1 cellular context compared by ENCODE assay signal in the genomic region with DNA sequence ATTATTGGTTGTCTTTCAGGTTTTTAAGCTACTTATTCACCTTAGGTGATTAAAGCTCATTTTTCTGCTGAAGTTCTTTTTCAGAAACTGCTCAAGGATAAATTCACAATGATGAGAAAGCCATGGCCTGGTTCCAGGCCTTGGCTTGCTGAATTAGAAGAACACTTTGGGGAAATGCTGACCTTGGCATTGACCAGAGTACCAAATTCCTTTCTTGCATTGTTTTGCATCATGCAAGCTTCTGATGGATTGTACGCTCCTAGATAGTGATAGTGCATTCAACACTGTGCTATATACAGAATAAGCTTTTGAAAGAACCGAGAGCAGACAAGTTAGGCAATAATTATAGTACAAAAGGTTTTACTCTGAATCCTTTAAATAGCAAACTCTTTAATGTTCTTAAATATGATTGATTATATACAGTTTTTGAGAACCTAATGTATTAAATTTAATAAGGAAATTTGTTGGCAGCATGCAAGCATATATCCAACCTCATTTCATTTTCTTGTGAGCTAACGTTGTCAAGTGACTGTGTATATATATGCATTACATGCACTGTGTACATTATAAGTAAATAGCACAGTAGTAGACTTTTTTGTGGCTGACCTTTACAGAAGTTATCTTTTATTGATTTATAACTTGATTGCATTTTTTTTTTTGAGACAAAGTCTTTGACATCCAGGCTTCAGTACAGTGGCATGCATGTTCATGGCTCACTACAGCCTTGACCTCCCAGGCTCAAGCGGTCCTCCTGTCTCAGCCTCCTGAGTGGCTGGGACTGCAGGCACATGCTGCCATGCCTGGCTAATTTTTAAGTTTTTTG.
A peak's percentile ranks its signal among the peaks of the same experiment; 100 is the strongest.
TF ChIP-seq lines count a peak whose summit lies in the region.

No MANE protein-coding gene starts in this region.

TF ChIP-seq in HepG2, 621 proteins besides CTCF, POLR2A, EP300 and RAD21 (continued from another document and continues in another):
- TF ChIP-seq, protein P1, sequence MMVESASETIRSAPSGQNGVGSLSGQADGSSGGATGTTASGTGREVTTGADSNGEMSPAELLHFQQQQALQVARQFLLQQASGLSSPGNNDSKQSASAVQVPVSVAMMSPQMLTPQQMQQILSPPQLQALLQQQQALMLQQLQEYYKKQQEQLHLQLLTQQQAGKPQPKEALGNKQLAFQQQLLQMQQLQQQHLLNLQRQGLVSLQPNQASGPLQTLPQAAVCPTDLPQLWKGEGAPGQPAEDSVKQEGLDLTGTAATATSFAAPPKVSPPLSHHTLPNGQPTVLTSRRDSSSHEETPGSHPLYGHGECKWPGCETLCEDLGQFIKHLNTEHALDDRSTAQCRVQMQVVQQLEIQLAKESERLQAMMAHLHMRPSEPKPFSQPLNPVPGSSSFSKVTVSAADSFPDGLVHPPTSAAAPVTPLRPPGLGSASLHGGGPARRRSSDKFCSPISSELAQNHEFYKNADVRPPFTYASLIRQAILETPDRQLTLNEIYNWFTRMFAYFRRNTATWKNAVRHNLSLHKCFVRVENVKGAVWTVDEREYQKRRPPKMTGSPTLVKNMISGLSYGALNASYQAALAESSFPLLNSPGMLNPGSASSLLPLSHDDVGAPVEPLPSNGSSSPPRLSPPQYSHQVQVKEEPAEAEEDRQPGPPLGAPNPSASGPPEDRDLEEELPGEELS (CRISPR knock-in tag; IDR thresholded peaks at IDR 0.05), result no peak
- TF ChIP-seq SATB2 (CRISPR knock-in tag; IDR thresholded peaks at IDR 0.05), result no peak
- TF ChIP-seq ZFP62 (CRISPR knock-in tag; IDR thresholded peaks at IDR 0.05), result no peak
- TF ChIP-seq ZC3H13 (CRISPR knock-in tag; IDR thresholded peaks at IDR 0.05), result no peak
- TF ChIP-seq MTF2 (CRISPR knock-in tag; IDR thresholded peaks at IDR 0.05; ENCODE audit: borderline replicate concordance), result no peak
- TF ChIP-seq KLF9 (CRISPR knock-in tag; IDR thresholded peaks at IDR 0.05; ENCODE audit: low read depth), result no peak
- TF ChIP-seq GATAD2A (CRISPR knock-in tag; IDR thresholded peaks at IDR 0.05), result peak; percentile 12; the same call in 1 of the 2 replicates
- TF ChIP-seq ZNF34 (CRISPR knock-in tag; IDR thresholded peaks at IDR 0.05; ENCODE audit: borderline replicate concordance), result no peak
- TF ChIP-seq, protein P2, sequence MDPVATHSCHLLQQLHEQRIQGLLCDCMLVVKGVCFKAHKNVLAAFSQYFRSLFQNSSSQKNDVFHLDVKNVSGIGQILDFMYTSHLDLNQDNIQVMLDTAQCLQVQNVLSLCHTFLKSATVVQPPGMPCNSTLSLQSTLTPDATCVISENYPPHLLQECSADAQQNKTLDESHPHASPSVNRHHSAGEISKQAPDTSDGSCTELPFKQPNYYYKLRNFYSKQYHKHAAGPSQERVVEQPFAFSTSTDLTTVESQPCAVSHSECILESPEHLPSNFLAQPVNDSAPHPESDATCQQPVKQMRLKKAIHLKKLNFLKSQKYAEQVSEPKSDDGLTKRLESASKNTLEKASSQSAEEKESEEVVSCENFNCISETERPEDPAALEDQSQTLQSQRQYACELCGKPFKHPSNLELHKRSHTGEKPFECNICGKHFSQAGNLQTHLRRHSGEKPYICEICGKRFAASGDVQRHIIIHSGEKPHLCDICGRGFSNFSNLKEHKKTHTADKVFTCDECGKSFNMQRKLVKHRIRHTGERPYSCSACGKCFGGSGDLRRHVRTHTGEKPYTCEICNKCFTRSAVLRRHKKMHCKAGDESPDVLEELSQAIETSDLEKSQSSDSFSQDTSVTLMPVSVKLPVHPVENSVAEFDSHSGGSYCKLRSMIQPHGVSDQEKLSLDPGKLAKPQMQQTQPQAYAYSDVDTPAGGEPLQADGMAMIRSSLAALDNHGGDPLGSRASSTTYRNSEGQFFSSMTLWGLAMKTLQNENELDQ (CRISPR knock-in tag; IDR thresholded peaks at IDR 0.05; ENCODE audit: borderline replicate concordance), result no peak
- TF ChIP-seq ZNF615 (CRISPR knock-in tag; IDR thresholded peaks at IDR 0.05; ENCODE audit: borderline replicate concordance), result no peak
- no peak for TF ChIP-seq RFXANK (CRISPR knock-in tag; IDR thresholded peaks at IDR 0.05)
- TF ChIP-seq PHF5A (CRISPR knock-in tag; IDR thresholded peaks at IDR 0.05; ENCODE audit: low read depth, unreplicated experiment), result no peak
- no peak for TF ChIP-seq ZMYM4 (CRISPR knock-in tag; IDR thresholded peaks at IDR 0.05)
- TF ChIP-seq ZBTB7B (CRISPR knock-in tag; IDR thresholded peaks at IDR 0.05), result no peak
- no peak for TF ChIP-seq ZNF234 (CRISPR knock-in tag; conservative IDR thresholded peaks at IDR 0.05)
- no peak for TF ChIP-seq PAWR (CRISPR knock-in tag; IDR thresholded peaks at IDR 0.05; ENCODE audit: borderline replicate concordance)
- TF ChIP-seq, protein P3, sequence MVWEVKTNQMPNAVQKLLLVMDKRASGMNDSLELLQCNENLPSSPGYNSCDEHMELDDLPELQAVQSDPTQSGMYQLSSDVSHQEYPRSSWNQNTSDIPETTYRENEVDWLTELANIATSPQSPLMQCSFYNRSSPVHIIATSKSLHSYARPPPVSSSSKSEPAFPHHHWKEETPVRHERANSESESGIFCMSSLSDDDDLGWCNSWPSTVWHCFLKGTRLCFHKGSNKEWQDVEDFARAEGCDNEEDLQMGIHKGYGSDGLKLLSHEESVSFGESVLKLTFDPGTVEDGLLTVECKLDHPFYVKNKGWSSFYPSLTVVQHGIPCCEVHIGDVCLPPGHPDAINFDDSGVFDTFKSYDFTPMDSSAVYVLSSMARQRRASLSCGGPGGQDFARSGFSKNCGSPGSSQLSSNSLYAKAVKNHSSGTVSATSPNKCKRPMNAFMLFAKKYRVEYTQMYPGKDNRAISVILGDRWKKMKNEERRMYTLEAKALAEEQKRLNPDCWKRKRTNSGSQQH (CRISPR knock-in tag; IDR thresholded peaks at IDR 0.05; ENCODE audit: low read depth), result no peak
- no peak for TF ChIP-seq GPN1 (CRISPR knock-in tag; IDR thresholded peaks at IDR 0.05; ENCODE audit: borderline replicate concordance)
- TF ChIP-seq ZNF766 (CRISPR knock-in tag; IDR thresholded peaks at IDR 0.05; ENCODE audit: borderline replicate concordance), result no peak
- TF ChIP-seq, protein P4, sequence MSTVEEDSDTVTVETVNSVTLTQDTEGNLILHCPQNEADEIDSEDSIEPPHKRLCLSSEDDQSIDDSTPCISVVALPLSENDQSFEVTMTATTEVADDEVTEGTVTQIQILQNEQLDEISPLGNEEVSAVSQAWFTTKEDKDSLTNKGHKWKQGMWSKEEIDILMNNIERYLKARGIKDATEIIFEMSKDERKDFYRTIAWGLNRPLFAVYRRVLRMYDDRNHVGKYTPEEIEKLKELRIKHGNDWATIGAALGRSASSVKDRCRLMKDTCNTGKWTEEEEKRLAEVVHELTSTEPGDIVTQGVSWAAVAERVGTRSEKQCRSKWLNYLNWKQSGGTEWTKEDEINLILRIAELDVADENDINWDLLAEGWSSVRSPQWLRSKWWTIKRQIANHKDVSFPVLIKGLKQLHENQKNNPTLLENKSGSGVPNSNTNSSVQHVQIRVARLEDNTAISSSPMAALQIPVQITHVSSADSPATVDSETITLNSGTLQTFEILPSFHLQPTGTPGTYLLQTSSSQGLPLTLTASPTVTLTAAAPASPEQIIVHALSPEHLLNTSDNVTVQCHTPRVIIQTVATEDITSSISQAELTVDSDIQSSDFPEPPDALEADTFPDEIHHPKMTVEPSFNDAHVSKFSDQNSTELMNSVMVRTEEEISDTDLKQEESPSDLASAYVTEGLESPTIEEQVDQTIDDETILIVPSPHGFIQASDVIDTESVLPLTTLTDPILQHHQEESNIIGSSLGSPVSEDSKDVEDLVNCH (CRISPR knock-in tag; IDR thresholded peaks at IDR 0.05), result no peak
- TF ChIP-seq ZNF331 (CRISPR knock-in tag; IDR thresholded peaks at IDR 0.05), result no peak
- TF ChIP-seq ZNF160 (CRISPR knock-in tag; IDR thresholded peaks at IDR 0.05), result no peak
- TF ChIP-seq, protein P5, sequence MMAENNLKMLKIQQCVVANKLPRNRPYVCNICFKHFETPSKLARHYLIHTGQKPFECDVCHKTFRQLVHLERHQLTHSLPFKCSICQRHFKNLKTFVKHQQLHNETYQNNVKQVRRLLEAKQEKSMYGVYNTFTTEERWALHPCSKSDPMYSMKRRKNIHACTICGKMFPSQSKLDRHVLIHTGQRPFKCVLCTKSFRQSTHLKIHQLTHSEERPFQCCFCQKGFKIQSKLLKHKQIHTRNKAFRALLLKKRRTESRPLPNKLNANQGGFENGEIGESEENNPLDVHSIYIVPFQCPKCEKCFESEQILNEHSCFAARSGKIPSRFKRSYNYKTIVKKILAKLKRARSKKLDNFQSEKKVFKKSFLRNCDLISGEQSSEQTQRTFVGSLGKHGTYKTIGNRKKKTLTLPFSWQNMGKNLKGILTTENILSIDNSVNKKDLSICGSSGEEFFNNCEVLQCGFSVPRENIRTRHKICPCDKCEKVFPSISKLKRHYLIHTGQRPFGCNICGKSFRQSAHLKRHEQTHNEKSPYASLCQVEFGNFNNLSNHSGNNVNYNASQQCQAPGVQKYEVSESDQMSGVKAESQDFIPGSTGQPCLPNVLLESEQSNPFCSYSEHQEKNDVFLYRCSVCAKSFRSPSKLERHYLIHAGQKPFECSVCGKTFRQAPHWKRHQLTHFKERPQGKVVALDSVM (CRISPR knock-in tag; IDR thresholded peaks at IDR 0.05), result peak; percentile 92
- no peak for TF ChIP-seq NBN (conservative IDR thresholded peaks at IDR 0.05)
- no peak for TF ChIP-seq ESRRA (CRISPR knock-in tag; IDR thresholded peaks at IDR 0.05; ENCODE audit: low read depth)
- TF ChIP-seq HMGA1 (CRISPR knock-in tag; conservative IDR thresholded peaks at IDR 0.05), result no peak
- TF ChIP-seq, protein P6, sequence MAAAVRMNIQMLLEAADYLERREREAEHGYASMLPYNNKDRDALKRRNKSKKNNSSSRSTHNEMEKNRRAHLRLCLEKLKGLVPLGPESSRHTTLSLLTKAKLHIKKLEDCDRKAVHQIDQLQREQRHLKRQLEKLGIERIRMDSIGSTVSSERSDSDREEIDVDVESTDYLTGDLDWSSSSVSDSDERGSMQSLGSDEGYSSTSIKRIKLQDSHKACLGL (CRISPR knock-in tag; IDR thresholded peaks at IDR 0.05), result no peak
- no peak for TF ChIP-seq MIER3 (CRISPR knock-in tag; IDR thresholded peaks at IDR 0.05; ENCODE audit: borderline replicate concordance)
- TF ChIP-seq ZNF546 (CRISPR knock-in tag; conservative IDR thresholded peaks at IDR 0.05), result no peak
- TF ChIP-seq, protein P7, sequence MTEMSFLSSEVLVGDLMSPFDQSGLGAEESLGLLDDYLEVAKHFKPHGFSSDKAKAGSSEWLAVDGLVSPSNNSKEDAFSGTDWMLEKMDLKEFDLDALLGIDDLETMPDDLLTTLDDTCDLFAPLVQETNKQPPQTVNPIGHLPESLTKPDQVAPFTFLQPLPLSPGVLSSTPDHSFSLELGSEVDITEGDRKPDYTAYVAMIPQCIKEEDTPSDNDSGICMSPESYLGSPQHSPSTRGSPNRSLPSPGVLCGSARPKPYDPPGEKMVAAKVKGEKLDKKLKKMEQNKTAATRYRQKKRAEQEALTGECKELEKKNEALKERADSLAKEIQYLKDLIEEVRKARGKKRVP (CRISPR knock-in tag; IDR thresholded peaks at IDR 0.05), result peak in 1 of 2 experiments; percentile 95; a peak in 2 of 4 replicates
- no peak for TF ChIP-seq MIER2 (CRISPR knock-in tag; IDR thresholded peaks at IDR 0.05)
- TF ChIP-seq GTF2F1 (IDR thresholded peaks at IDR 0.05; ENCODE audit: low read length), result no peak
- no peak for TF ChIP-seq MIXL1 (CRISPR knock-in tag; IDR thresholded peaks at IDR 0.05)
- no peak for TF ChIP-seq FOXJ3 (CRISPR knock-in tag; IDR thresholded peaks at IDR 0.05; ENCODE audit: borderline replicate concordance)
- TF ChIP-seq, protein P8, sequence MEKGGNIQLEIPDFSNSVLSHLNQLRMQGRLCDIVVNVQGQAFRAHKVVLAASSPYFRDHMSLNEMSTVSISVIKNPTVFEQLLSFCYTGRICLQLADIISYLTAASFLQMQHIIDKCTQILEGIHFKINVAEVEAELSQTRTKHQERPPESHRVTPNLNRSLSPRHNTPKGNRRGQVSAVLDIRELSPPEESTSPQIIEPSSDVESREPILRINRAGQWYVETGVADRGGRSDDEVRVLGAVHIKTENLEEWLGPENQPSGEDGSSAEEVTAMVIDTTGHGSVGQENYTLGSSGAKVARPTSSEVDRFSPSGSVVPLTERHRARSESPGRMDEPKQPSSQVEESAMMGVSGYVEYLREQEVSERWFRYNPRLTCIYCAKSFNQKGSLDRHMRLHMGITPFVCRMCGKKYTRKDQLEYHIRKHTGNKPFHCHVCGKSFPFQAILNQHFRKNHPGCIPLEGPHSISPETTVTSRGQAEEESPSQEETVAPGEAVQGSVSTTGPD (CRISPR knock-in tag; IDR thresholded peaks at IDR 0.05), result no peak
- no peak for TF ChIP-seq ZNF75D (CRISPR knock-in tag; IDR thresholded peaks at IDR 0.05; ENCODE audit: borderline replicate concordance)
- no peak for TF ChIP-seq ZNF256 (CRISPR knock-in tag; conservative IDR thresholded peaks at IDR 0.05)
- TF ChIP-seq, protein P9, sequence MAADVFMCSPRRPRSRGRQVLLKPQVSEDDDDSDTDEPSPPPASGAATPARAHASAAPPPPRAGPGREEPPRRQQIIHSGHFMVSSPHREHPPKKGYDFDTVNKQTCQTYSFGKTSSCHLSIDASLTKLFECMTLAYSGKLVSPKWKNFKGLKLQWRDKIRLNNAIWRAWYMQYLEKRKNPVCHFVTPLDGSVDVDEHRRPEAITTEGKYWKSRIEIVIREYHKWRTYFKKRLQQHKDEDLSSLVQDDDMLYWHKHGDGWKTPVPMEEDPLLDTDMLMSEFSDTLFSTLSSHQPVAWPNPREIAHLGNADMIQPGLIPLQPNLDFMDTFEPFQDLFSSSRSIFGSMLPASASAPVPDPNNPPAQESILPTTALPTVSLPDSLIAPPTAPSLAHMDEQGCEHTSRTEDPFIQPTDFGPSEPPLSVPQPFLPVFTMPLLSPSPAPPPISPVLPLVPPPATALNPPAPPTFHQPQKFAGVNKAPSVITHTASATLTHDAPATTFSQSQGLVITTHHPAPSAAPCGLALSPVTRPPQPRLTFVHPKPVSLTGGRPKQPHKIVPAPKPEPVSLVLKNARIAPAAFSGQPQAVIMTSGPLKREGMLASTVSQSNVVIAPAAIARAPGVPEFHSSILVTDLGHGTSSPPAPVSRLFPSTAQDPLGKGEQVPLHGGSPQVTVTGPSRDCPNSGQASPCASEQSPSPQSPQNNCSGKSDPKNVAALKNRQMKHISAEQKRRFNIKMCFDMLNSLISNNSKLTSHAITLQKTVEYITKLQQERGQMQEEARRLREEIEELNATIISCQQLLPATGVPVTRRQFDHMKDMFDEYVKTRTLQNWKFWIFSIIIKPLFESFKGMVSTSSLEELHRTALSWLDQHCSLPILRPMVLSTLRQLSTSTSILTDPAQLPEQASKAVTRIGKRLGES (CRISPR knock-in tag; IDR thresholded peaks at IDR 0.05; ENCODE audit: borderline replicate concordance), result no peak
- TF ChIP-seq, protein P10, sequence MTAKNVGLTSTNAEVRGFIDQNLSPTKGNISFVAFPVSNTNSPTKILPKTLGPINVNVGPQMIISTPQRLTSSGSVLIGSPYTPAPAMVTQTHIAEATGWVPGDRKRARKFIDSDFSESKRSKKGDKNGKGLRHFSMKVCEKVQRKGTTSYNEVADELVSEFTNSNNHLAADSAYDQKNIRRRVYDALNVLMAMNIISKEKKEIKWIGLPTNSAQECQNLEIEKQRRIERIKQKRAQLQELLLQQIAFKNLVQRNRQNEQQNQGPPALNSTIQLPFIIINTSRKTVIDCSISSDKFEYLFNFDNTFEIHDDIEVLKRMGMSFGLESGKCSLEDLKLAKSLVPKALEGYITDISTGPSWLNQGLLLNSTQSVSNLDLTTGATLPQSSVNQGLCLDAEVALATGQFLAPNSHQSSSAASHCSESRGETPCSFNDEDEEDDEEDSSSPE (CRISPR knock-in tag; IDR thresholded peaks at IDR 0.05), result no peak
- no peak for TF ChIP-seq ZEB1 (IDR thresholded peaks at IDR 0.05; ENCODE audit: insufficient replicate concordance, low read depth)
